15 cellular contexts compared by ENCODE assay signal in the genomic region with DNA sequence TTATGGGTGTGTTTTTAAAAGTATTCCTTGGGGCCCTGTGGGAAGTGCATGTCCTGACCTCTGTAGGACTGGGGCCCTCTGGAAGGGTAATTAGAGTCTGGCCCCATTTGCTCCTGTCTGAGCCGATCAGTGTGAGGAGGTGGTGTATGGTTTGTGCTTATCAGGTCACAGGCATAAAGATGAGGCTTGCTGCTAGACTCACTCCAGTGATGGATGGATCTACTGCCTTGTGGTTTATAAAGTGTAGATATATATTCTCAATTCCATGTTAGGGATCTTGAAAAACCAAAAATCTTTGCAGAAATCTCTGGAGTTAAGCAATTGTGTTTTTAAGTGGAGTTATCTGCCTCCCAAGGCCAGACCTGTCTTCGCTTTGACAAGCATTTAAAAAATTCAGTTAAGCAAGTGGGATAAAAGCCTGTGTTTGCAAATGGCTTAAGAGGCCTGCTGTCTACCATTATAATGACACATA.
DNase-seq lines count a peak whose midpoint lies in the region; ATAC-seq and TF ChIP-seq lines count a peak whose summit lies in the region.
"Had no signal": no experiment of that assay in that cellular context is flagged by ENCODE, and none has a peak within 500 bp of the region (broad histone marks: within the 10 kb centered on the region; RNA-seq: fewer than 3 reads in every experiment).

No MANE protein-coding gene starts in this region.

- no peaks in the 10 kb centered on the region for H4K20me1 ChIP-seq in PC-9 (ENCODE audit: insufficient read depth)

- DNase-seq in Caco-2 = peak; percentile 71 to 76
- no peak for DNase-seq in body of pancreas
- no peak for DNase-seq in left ventricle myocardium superior
- peak; percentile 55 to 81 for DNase-seq in trophoblast cell
- DNase-seq in cerebellar nuclear complex (lab: John Stamatoyannopoulos, UW) = no peak
- DNase-seq in PC-9 = no peak
- DNase-seq: activated gamma-delta T cell; foreskin melanocyte; NCI-H1048; NCI-H2171; stimulated activated naive CD4-positive, alpha-beta T cell treated with Interleukin-2 at 50 U/mL for 16 hours had no signal

- H3K23ac ChIP-seq in trophoblast cell (ENCODE audit: low read length) = no peak overlapping the region

- POLR2A ChIA-PET in Caco-2 (lab: Charles Lee) = no interaction called here
- POLR2A ChIA-PET in PC-9 (lab: Charles Lee; ENCODE audit: unreplicated experiment) = no interaction called here

- H3F3A ChIP-seq in PC-9 (ENCODE audit: insufficient read depth, low read depth) = no peaks in the 10 kb centered on the region

- no peaks in the 10 kb centered on the region for H3K27me3 ChIP-seq in Caco-2 (replicated peaks; ENCODE audit: control insufficient read depth, insufficient read depth, low read length)
- no peaks in the 10 kb centered on the region for H3K27me3 ChIP-seq in body of pancreas
- H3K27me3 ChIP-seq in trophoblast cell (ENCODE audit: insufficient read depth, low read length) = no peaks in the 10 kb centered on the region
- H3K27me3 ChIP-seq in PC-9 (ENCODE audit: insufficient read depth, low read depth) = no peaks in the 10 kb centered on the region
- H3K27me3 ChIP-seq: neutrophil, vagina had no signal

- peak overlapping the region; percentile 54 for H3K27ac Mint-ChIP-seq in Caco-2 (ENCODE audit: unreplicated experiment)

- 24 to 33% methylated on average over 2 of the region's 2 CpGs for WGBS in body of pancreas, 2 donors
- no CpG with 5 or more reads among the region's 2 CpGs for WGBS in trophoblast cell (ENCODE audit: extremely low coverage, insufficient coverage, insufficient read length)

- H3K9me3 Mint-ChIP-seq in Caco-2 (ENCODE audit: unreplicated experiment) = peaks cover 13% of the 10 kb centered on the region

- H3K4me2 ChIP-seq in trophoblast cell (ENCODE audit: low read length) (peak overlapping the region; percentile 0), PC-9 (no peak overlapping the region)

- peak overlapping the region; percentile 47 for H3K4me3 Mint-ChIP-seq in Caco-2 (ENCODE audit: unreplicated experiment)

- no peak overlapping the region for H3K9ac ChIP-seq in trophoblast cell (ENCODE audit: low read length)

- H3K4ac ChIP-seq in trophoblast cell (ENCODE audit: low read depth, low read length) = no peak overlapping the region

- H2BK120ac ChIP-seq in trophoblast cell (ENCODE audit: insufficient read depth, low read length, poor library complexity) = no peak overlapping the region

- H3K79me1 ChIP-seq in trophoblast cell (ENCODE audit: low read length) = peaks cover 20% of the 10 kb centered on the region

- intact Hi-C loops in Caco-2 (cut with micrococcal nuclease; ENCODE audit: unreplicated experiment) = no loop called here
- intact Hi-C loops in body of pancreas (cut with DNase I) = no loop called here
- intact Hi-C loops in left ventricle myocardium superior (cut with micrococcal nuclease) = no loop called here
- intact Hi-C loops in PC-9 (cut with micrococcal nuclease; ENCODE audit: unreplicated experiment) = no loop called here

- no peak overlapping the region for H3K18ac ChIP-seq in trophoblast cell (ENCODE audit: low read length)

- TF ChIP-seq CTCF in Caco-2 (IDR thresholded peaks at IDR 0.05; ENCODE audit: insufficient read depth in 1 of 2, low read depth in 1 of 2, low read length in 1 of 2, severe bottlenecking in 1 of 2, unreplicated experiment in 1 of 2) (no peak), body of pancreas (IDR thresholded peaks at IDR 0.05) (no peak), PC-9 (conservative IDR thresholded peaks at IDR 0.05) (no peak)

- H2AFZ ChIP-seq in trophoblast cell (ENCODE audit: insufficient read depth, low read length, poor library complexity) = no peak overlapping the region
- H2AFZ ChIP-seq in PC-9 = no peak overlapping the region

- peaks cover 58% of the 10 kb centered on the region for H3K4me1 Mint-ChIP-seq in Caco-2 (ENCODE audit: low read depth, unreplicated experiment)

- CTCF ChIA-PET in Caco-2 (lab: Charles Lee) (no interaction called here), PC-9 (lab: Charles Lee) (no interaction called here)

- H4K91ac ChIP-seq in trophoblast cell (ENCODE audit: low read depth, low read length) = no peak overlapping the region

- no peak overlapping the region for H3K14ac ChIP-seq in trophoblast cell (ENCODE audit: low read length)

- H2BK5ac ChIP-seq in trophoblast cell (ENCODE audit: low read depth, low read length, poor library complexity) = no peak overlapping the region

- H3K4me1 ChIP-seq in Caco-2 (peaks cover 80% of the 10 kb centered on the region), body of pancreas (peaks cover 33% of the 10 kb centered on the region), trophoblast cell (ENCODE audit: control insufficient read depth in 1 of 2, insufficient read depth in 2 of 2, low read length in 2 of 2) (peaks cover 14 to 24% of the 10 kb centered on the region in 2 experiments), PC-9 (replicated peaks; ENCODE audit: insufficient read depth) (no peaks in the 10 kb centered on the region)

- ATAC-seq in body of pancreas (no peak), left ventricle myocardium superior (peak; percentile 69), GM18861 (IDR thresholded peaks at IDR 0.05; ENCODE audit: unreplicated experiment) (no peak), GM21737 (IDR thresholded peaks at IDR 0.05; ENCODE audit: unreplicated experiment) (no peak)

- H3K9me3 ChIP-seq in Caco-2 (peaks cover 13% of the 10 kb centered on the region), body of pancreas (no peaks in the 10 kb centered on the region), trophoblast cell (ENCODE audit: insufficient read depth, low read depth, low read length) (peaks cover 3% of the 10 kb centered on the region), PC-9 (ENCODE audit: insufficient read depth, low read depth) (peaks cover 15% of the 10 kb centered on the region)
- H3K9me3 ChIP-seq: neutrophil had no signal

- H3K9me2 ChIP-seq in PC-9 (ENCODE audit: insufficient read depth) = no peaks in the 10 kb centered on the region

- no peak overlapping the region for H4K12ac ChIP-seq in trophoblast cell (ENCODE audit: low read depth, low read length)

- H3K27ac ChIP-seq in body of pancreas (peak overlapping the region in 3 of 4 donors; percentile 1 to 37 (median 29)), trophoblast cell (ENCODE audit: low read depth, low read length) (peak overlapping the region; percentile 95), PC-9 (no peak overlapping the region)
- H3K27ac ChIP-seq: neutrophil had no signal

- H4K8ac ChIP-seq in trophoblast cell (ENCODE audit: low read depth, low read length) = no peak overlapping the region

- H3K4me3 ChIP-seq in Caco-2 (ENCODE audit: low read depth, low read length) (no peak overlapping the region), body of pancreas (no peak overlapping the region), trophoblast cell (ENCODE audit: low read depth, low read length) (no peak overlapping the region), PC-9 (no peak overlapping the region)
- H3K4me3 ChIP-seq: vagina had no signal

- H3K27me3 Mint-ChIP-seq in Caco-2 (ENCODE audit: insufficient read depth, unreplicated experiment) = no peaks in the 10 kb centered on the region

- H2AK5ac ChIP-seq in trophoblast cell (ENCODE audit: low read length) = no peak overlapping the region

- H3K79me2 ChIP-seq in trophoblast cell (ENCODE audit: control insufficient read depth, insufficient read depth, low read length, poor library complexity) (peaks cover 2% of the 10 kb centered on the region), PC-9 (ENCODE audit: low read depth) (no peaks in the 10 kb centered on the region)

- H3K36me3 ChIP-seq in Caco-2 (ENCODE audit: control insufficient read depth, insufficient read depth, low read length) (no peaks in the 10 kb centered on the region), body of pancreas (replicated peaks in 1 of 2; ENCODE audit: insufficient read depth in 1 of 2, low read depth in 2 of 2) (no peaks in the 10 kb centered on the region), trophoblast cell (ENCODE audit: control insufficient read depth in 1 of 2, insufficient read depth in 2 of 2, low read length in 2 of 2) (no peaks in the 10 kb centered on the region), PC-9 (ENCODE audit: low read depth) (no peaks in the 10 kb centered on the region)
- H3K36me3 ChIP-seq: neutrophil, vagina had no signal

- peaks cover 29% of the 10 kb centered on the region for H3K36me3 Mint-ChIP-seq in Caco-2 (ENCODE audit: insufficient read depth, unreplicated experiment)

- no peak for TF ChIP-seq POLR2A in body of pancreas (IDR thresholded peaks at IDR 0.05)

- BruUV-seq in Caco-2 (replicated peaks; lab: Mats Ljungman, UMichigan) (no TSS peak), PC-9 (replicated peaks; lab: Mats Ljungman, UMichigan) (no TSS peak)

- H2BK12ac ChIP-seq in trophoblast cell (ENCODE audit: low read length) = no peak overlapping the region

Comparison
In these comparisons a context has a peak if more than half of its experiments do, and no peak if none do; other contexts are left out.
1. DNase-seq: peak in Caco-2 (2 of 2) and trophoblast cell (2 of 2); none in body of pancreas (0 of 4), left ventricle myocardium superior (single experiment), cerebellar nuclear complex (0 of 2) and PC-9 (0 of 2).